Comparison of ENCODE assay signal across 8 cellular contexts in the genomic region with DNA sequence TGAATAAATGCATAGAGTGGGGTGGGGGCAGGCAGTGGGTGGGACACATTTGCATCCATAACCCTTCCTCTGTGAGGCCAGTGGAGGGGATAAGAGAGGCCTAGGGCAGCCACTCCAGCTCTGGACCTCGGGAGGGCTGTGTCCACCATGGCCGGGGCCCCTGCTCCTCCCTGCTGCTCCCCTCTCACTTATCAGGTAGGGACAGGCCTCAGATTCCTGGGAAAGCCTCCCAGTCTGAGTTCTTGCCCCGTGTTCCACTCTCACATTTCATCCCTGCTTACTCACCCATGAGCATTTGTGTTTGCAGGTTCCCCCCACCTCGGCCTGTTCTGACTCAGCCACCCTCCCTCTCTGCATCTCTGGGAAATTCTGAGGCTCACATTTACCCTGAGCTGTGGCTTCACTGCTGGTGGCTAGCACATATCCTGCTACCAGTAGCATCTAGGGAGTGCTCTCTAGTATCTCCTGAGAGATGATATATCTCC.
DNase-seq lines count a peak whose midpoint lies in the region; ATAC-seq and TF ChIP-seq lines count a peak whose summit lies in the region.

No MANE protein-coding gene starts in this region.

- TF ChIP-seq CTCF in Panc1 (IDR thresholded peaks at IDR 0.05): peak; percentile 21
- TF ChIP-seq CTCF in esophagus squamous epithelium (IDR thresholded peaks at IDR 0.05): no peak

- POLR2A ChIA-PET in Panc1 (lab: Charles Lee): no interaction called here

- H3K27ac ChIP-seq in Panc1 (ENCODE audit: low read length): no peak overlapping the region
- H3K27ac ChIP-seq in esophagus squamous epithelium: no peak overlapping the region

- no peak for TF ChIP-seq POLR2A in esophagus squamous epithelium (IDR thresholded peaks at IDR 0.05)

- intact Hi-C loops in Panc1 (cut with micrococcal nuclease; ENCODE audit: unreplicated experiment) (no loop called here), esophagus squamous epithelium (cut with DNase I) (no loop called here)

- H3K4me1 ChIP-seq in Panc1 (ENCODE audit: control insufficient read depth, insufficient read depth, low read length) (peaks cover 6% of the 10 kb centered on the region; the same call in 1 of the 2 replicates), esophagus squamous epithelium (no peaks in the 10 kb centered on the region)

- H3K27me3 ChIP-seq in Panc1 (ENCODE audit: control insufficient read depth, insufficient read depth, low read length): no peaks in the 10 kb centered on the region
- peaks cover 0 to 1% (median 0%) of the 10 kb centered on the region in 4 donors for H3K27me3 ChIP-seq in esophagus squamous epithelium

- ATAC-seq in activated CD4-positive, CD25-positive, alpha-beta regulatory T cell treated with anti-CD3 and anti-CD28 coated beads, Interleukin-2, amount 50 U/mL, for 24 hours: peak; percentile 57 to 73
- ATAC-seq in HG02588 (IDR thresholded peaks at IDR 0.05; ENCODE audit: unreplicated experiment) (peak; percentile 64), Panc1 (peak; percentile 85)

- in situ Hi-C loops in Panc1 (cut with HindIII; ENCODE audit: low pct_unique_long_range_greater_than_20kb, low sequenced_read_pairs): no loop called here

- H3K4me3 ChIP-seq in Panc1 (ENCODE audit: low read depth in 2 of 2, low read length in 2 of 2) (no peak overlapping the region), esophagus squamous epithelium (no peak overlapping the region)

- DNase-seq in activated CD4-positive, CD25-positive, alpha-beta regulatory T cell (lab: John Stamatoyannopoulos, UW): no peak
- DNase-seq in Panc1 (ENCODE audit: low read depth, low spot score): peak; percentile 38
- peak; percentile 38 for DNase-seq in inferior parietal cortex (ENCODE audit: extremely low spot score)
- DNase-seq in globus pallidus (ENCODE audit: low spot score): no peak
- no peak for DNase-seq in esophagus squamous epithelium (lab: John Stamatoyannopoulos, UW)
- no peak for DNase-seq in NCI-H2029 (lab: John Stamatoyannopoulos, UW)

- no peaks in the 10 kb centered on the region for H3K36me3 ChIP-seq in Panc1 (ENCODE audit: control insufficient read depth, insufficient read depth, low read length)
- H3K36me3 ChIP-seq in esophagus squamous epithelium: no peaks in the 10 kb centered on the region

- no TSS peak for BruUV-seq in Panc1 (replicated peaks; lab: Mats Ljungman, UMichigan)

- no peaks in the 10 kb centered on the region for H3K9me3 ChIP-seq in Panc1 (ENCODE audit: control insufficient read depth, insufficient read depth, low read depth, low read length)
- H3K9me3 ChIP-seq in esophagus squamous epithelium: no peaks in the 10 kb centered on the region

- CTCF ChIA-PET in Panc1 (lab: Charles Lee): interaction anchor here (1.3 to 1.5 kb wide), 2 partner anchors 24 to 84 kb away, joined by 3 read pairs; no protein-coding TSS in a partner anchor

- WGBS in esophagus squamous epithelium, 2 donors: 13 to 21% methylated on average over 4 of the region's 4 CpGs

Comparison
In these comparisons a context has a peak if more than half of its experiments do, and no peak if none do; other contexts are left out.
1. DNase-seq: peak in Panc1 (single experiment) and inferior parietal cortex (single experiment); none in activated CD4-positive, CD25-positive, alpha-beta regulatory T cell (0 of 4), globus pallidus (single experiment), esophagus squamous epithelium (single experiment) and NCI-H2029 (single experiment).
2. Peak in every context shown above with its lines, with median percentiles within 50 percentile points of each other: ATAC-seq.